8 cellular contexts compared by ENCODE assay signal in the genomic region with DNA sequence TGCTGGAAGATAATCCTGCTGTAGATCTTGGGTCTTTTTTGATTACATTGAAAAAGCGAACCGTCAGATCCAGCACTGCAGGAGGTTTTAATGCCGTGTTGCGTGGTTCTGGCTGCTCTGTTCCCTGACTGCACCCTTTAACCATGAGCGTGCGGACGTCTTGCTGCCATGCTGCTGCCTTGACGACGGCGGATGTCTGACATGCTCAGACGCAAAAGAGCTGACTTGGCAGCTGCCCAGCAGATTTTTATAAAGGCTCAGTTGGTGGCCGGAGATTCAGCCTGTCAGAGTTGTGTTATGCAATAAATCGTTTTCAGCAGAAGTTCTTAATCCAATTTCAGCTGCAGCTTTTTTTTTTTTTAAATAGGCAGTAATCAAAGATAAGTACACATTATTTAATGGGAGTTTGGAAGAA.
DNase-seq lines count a peak whose midpoint lies in the region; ATAC-seq and TF ChIP-seq lines count a peak whose summit lies in the region.

No MANE protein-coding gene starts in this region.

- no peaks in the 10 kb centered on the region for H3K27me3 Mint-ChIP-seq in CD14-positive monocyte (ENCODE audit: low read depth in 3 of 3)

- ATAC-seq in left ventricle myocardium superior (peak; percentile 89), HG03135 (IDR thresholded peaks at IDR 0.05; ENCODE audit: unreplicated experiment) (no peak)

- H3K4me3 Mint-ChIP-seq in CD14-positive monocyte: peak overlapping the region; percentile 28 to 75

- H3K36me3 ChIP-seq in SJCRH30: no peaks in the 10 kb centered on the region

- H3K27me3 ChIP-seq in SJCRH30: no peaks in the 10 kb centered on the region

- intact Hi-C loops in CD14-positive monocyte (cut with micrococcal nuclease) (loop anchor here in 1 of 2 donors (10.0 kb wide), 1 partner anchor 60 kb away; no protein-coding TSS in a partner anchor), left ventricle myocardium superior (cut with micrococcal nuclease) (no loop called here)

- H3K4me1 Mint-ChIP-seq in CD14-positive monocyte: peaks cover 37% of the 10 kb centered on the region

- H3K9me3 Mint-ChIP-seq in CD14-positive monocyte: no peaks in the 10 kb centered on the region

- H3K36me3 Mint-ChIP-seq in CD14-positive monocyte: peaks cover 0 to 6% of the 10 kb centered on the region in 2 donors

- no peak overlapping the region for H3K27ac ChIP-seq in SJCRH30

- H3K4me1 ChIP-seq in SJCRH30: peaks cover 4% of the 10 kb centered on the region; the same call in 1 of the 2 replicates

- TF ChIP-seq CTCF in CD14-positive monocyte (IDR thresholded peaks at IDR 0.05) (no peak), LNCaP clone FGC (IDR thresholded peaks at IDR 0.05; ENCODE audit: control insufficient read depth, extremely low read depth, insufficient read depth) (no peak)

- no peak overlapping the region for H3K4me3 ChIP-seq in LNCaP clone FGC (ENCODE audit: low read depth, low read length)
- no peak overlapping the region for H3K4me3 ChIP-seq in SJCRH30

- DNase-seq in CD14-positive monocyte (ENCODE audit: low spot score) (peak; percentile 79), LNCaP clone FGC (ENCODE audit: low read depth) (peak; percentile 56), SJCRH30 (peak; percentile 30 to 53), anterior cingulate cortex (lab: John Stamatoyannopoulos, UW) (peak in 53 of 58 donors; percentile 10 to 82 (median 58)), left ventricle myocardium superior (peak; percentile 85), renal cortical epithelial cell (ENCODE audit: low read depth) (peak; percentile 75), iPS-NIHi7 (ENCODE audit: extremely low spot score) (no peak)

- H3K27ac Mint-ChIP-seq in CD14-positive monocyte: peak overlapping the region in 5 of 7 donors; percentile 75 to 91 (median 83)

- H3K9me3 ChIP-seq in SJCRH30 (replicated peaks): no peaks in the 10 kb centered on the region
